ENCODE assay signal across 23 cellular contexts in the genomic region with DNA sequence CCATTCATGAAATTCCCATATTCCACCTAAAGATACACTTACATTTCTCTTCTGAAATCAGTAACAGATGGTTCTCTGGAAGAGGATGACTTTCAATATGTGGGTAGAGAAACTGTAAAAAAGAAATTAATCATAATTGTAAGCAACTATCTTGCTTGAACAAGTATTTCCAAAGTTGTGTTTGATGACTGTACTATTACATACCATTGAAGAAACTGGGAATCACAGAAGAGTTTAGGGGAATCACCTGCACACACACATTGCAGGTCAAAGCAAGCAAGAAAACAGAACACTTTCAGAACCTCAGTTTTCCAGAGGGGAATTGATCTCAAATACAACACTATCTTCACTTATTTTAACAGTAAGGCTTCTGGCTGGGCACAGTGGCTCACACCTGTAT. TPM values are rescaled to one million over a fixed set of nuclear protein-coding genes. Genes with fewer than 3 reads are reported as not detected.
"Had no signal": no experiment of that assay in that cellular context is flagged by ENCODE, and none has a peak within 500 bp of the region (broad histone marks: within the 10 kb centered on the region; RNA-seq: fewer than 3 reads in every experiment).

No MANE protein-coding gene starts in this region.

- H3K9me3 ChIP-seq: adrenal gland, body of pancreas, heart right ventricle, lower lobe of right lung, ovary, right lobe of liver, SJCRH30, stomach, thyroid gland, upper lobe of left lung had no signal

- H3K27me3 Mint-ChIP-seq: progenitor cell of endocrine pancreas had no signal

- H3K4me3 ChIP-seq: adrenal gland, body of pancreas, coronary artery, dorsolateral prefrontal cortex, heart right ventricle, lower lobe of right lung, ovary, right lobe of liver, SJCRH30, stomach, thyroid gland, upper lobe of left lung had no signal

- DNase-seq: activated CD4-positive, alpha-beta T cell treated with anti-CD3 and anti-CD28 coated beads for 1 hour; activated CD4-positive, alpha-beta T cell treated with anti-CD3 and anti-CD28 coated beads, Interleukin-2, amount 50 U/mL, for 48 hours; activated CD8-positive, alpha-beta memory T cell treated with anti-CD3 and anti-CD28 coated beads for 24 hours; activated effector memory CD4-positive, alpha-beta T cell treated with anti-CD3 and anti-CD28 coated beads, Interleukin-2, amount 50 U/mL, for 16 hours; activated naive CD4-positive, alpha-beta T cell treated with anti-CD3 and anti-CD28 coated beads, Interleukin-2, amount 50 U/mL, for 16 hours; adrenal gland; aorta; body of pancreas; dorsolateral prefrontal cortex; effector memory CD4-positive, alpha-beta T cell; heart right ventricle; kidney glomerular epithelial cell; lower lobe of right lung; ovary; right lobe of liver; SJCRH30; stimulated activated CD4-positive, alpha-beta T cell treated with anti-CD3 and anti-CD28 coated beads, Interleukin-2, amount 100 ng/mL, for 48 hours; stomach; T-helper 2 cell; thyroid gland; upper lobe of left lung had no signal

- H3K4me1 ChIP-seq: adrenal gland, body of pancreas, SJCRH30 had no signal

- ATAC-seq: body of pancreas, heart right ventricle, lower lobe of right lung had no signal

- H3K36me3 ChIP-seq: ovary, SJCRH30, thyroid gland had no signal

- H3K27me3 ChIP-seq: adrenal gland, body of pancreas, dorsolateral prefrontal cortex, heart right ventricle, ovary, right lobe of liver, SJCRH30, stomach, thyroid gland, upper lobe of left lung had no signal

- H3K27ac Mint-ChIP-seq: progenitor cell of endocrine pancreas had no signal

- H3K27ac ChIP-seq: adrenal gland, body of pancreas, coronary artery, dorsolateral prefrontal cortex, heart right ventricle, lower lobe of right lung, ovary, SJCRH30, stomach, thyroid gland, upper lobe of left lung had no signal

RNA-seq across cellular contexts. Expression of a gene that starts 33.6 kb away (rescaled TPM):
- total RNA-seq: SJCRH30 had no signal
